In genomic region chr20:22775256-22775655, GRCh38 we compare ENCODE assay signal across 12 cellular contexts.
"Had no signal": no experiment of that assay in that cellular context is flagged by ENCODE, and none has a peak within 500 bp of the region (broad histone marks: within the 10 kb centered on the region; RNA-seq: fewer than 3 reads in every experiment).

No MANE protein-coding gene starts in this region.

- DNase-seq: activated CD8-positive, alpha-beta memory T cell treated with anti-CD3 and anti-CD28 coated beads, Interleukin-2, amount 50 U/mL, for 4 hours; activated CD8-positive, alpha-beta T cell treated with anti-CD3 and anti-CD28 coated beads for 36 hours; activated naive CD4-positive, alpha-beta T cell; aorta; effector CD4-positive, alpha-beta T cell; naive B cell; T-helper 9 cell; transverse colon had no signal

- H3K27me3 ChIP-seq: gastroesophageal sphincter, right atrium auricular region, transverse colon had no signal

- H3K4me1 ChIP-seq: gastroesophageal sphincter, transverse colon had no signal

- FAIRE-seq: colon had no signal

- H3K4me3 ChIP-seq: gastroesophageal sphincter, right atrium auricular region, transverse colon had no signal

- H3K9me3 ChIP-seq: right atrium auricular region, transverse colon had no signal

- H3K27ac ChIP-seq: gastroesophageal sphincter, right atrium auricular region, transverse colon had no signal

- ATAC-seq: activated CD8-positive, alpha-beta T cell treated with anti-CD3 and anti-CD28 coated beads for 36 hours; gastroesophageal sphincter; stimulated activated memory B cell treated with anti-CD40 and anti-IgM and Interleukin-4, amounts not matched to agents 10 μg/mL and 1 μg/mL and 100 μg/mL, for 72 hours had no signal

- H3K36me3 ChIP-seq: gastroesophageal sphincter, right atrium auricular region, transverse colon had no signal
